17 cellular contexts compared by ENCODE assay signal in the genomic region with DNA sequence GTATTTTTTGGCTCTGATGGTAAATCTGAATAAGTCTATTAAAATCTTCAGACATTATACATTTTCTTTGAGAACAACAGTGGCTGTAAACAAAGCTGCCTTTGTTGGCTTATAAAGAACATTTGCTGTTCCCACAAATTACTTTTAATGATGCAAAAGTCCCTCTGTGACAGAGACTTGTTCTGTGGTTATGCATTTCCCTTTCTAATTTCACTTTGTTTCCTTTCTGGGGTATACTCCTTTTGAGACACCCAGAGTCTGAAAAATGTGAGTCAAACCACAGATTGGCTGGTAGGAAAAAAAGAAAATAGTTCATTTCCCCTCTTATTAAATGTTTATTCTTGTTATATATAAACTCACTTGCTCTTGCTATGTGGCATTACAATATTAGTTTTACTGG.
DNase-seq lines count a peak whose midpoint lies in the region; ATAC-seq and TF ChIP-seq lines count a peak whose summit lies in the region.
"Had no signal": no experiment of that assay in that cellular context is flagged by ENCODE, and none has a peak within 500 bp of the region (broad histone marks: within the 10 kb centered on the region; RNA-seq: fewer than 3 reads in every experiment).

No MANE protein-coding gene starts in this region.

- H3K9me2 ChIP-seq in MM.1S (replicated peaks; ENCODE audit: insufficient read depth, low read length), result no peaks in the 10 kb centered on the region

- no peak overlapping the region for H3K4me3 Mint-ChIP-seq in stimulated activated effector memory CD8-positive, alpha-beta T cell treated with anti-CD3 and anti-CD28 coated beads, Interleukin-12 subunit alpha, Interleukin-12 subunit beta, amount 100 ng/mL, for 72 hours
- H3K4me3 Mint-ChIP-seq: B cell; CD14-positive monocyte; CD8-positive, alpha-beta T cell; HFFc6 had no signal

- no peak overlapping the region for H3K9ac ChIP-seq in BLaER1 treated with 17β-estradiol and CSF1 and Interleukin-3, amounts not matched to agents 10 nM and 100 nM
- no peak overlapping the region for H3K9ac ChIP-seq in MM.1S (ENCODE audit: low read length)

- H3K4me2 ChIP-seq in BLaER1 treated with 17β-estradiol and CSF1 and Interleukin-3, amounts not matched to agents 10 nM and 100 nM, result peak overlapping the region in 10 of 11 experiments; percentile 11 to 50 (median 30); a peak in 17 of 22 replicates
- H3K4me2 ChIP-seq in MM.1S (ENCODE audit: low read depth, low read length), result no peak overlapping the region

- 0 out of 22 replicates have a peak, but pooled peaks cover 0 to 4% (median 0%) of the 10 kb centered on the region in 11 experiments for H3K27me3 ChIP-seq in BLaER1 treated with 17β-estradiol and CSF1 and Interleukin-3, amounts not matched to agents 10 nM and 100 nM
- H3K27me3 ChIP-seq in MM.1S (replicated peaks; ENCODE audit: insufficient read depth, low read length), result no peaks in the 10 kb centered on the region

- H3K79me2 ChIP-seq in MM.1S (ENCODE audit: low read length), result no peaks in the 10 kb centered on the region

- no peaks in the 10 kb centered on the region for H3F3A ChIP-seq in MM.1S (ENCODE audit: insufficient read depth, low read length)

- no peaks in the 10 kb centered on the region for H3K36me3 ChIP-seq in BLaER1 treated with 17β-estradiol and CSF1 and Interleukin-3, amounts not matched to agents 10 nM and 100 nM
- no peaks in the 10 kb centered on the region for H3K36me3 ChIP-seq in MM.1S (replicated peaks; ENCODE audit: insufficient read depth, low read length)

- H3K4me1 Mint-ChIP-seq in stimulated activated effector memory CD8-positive, alpha-beta T cell treated with anti-CD3 and anti-CD28 coated beads, Interleukin-12 subunit alpha, Interleukin-12 subunit beta, amount 100 ng/mL, for 72 hours, result no peaks in the 10 kb centered on the region
- H3K4me1 Mint-ChIP-seq: B cell, CD14-positive monocyte had no signal

- peak; percentile 54 for DNase-seq in MM.1S
- DNase-seq in astrocyte of the hippocampus (ENCODE audit: low read depth, low spot score), result peak; percentile 37
- peak; percentile 35 for DNase-seq in foreskin melanocyte
- no peak for DNase-seq in midbrain (lab: John Stamatoyannopoulos, UW)
- no peak for DNase-seq in stimulated activated effector memory CD8-positive, alpha-beta T cell treated with anti-CD3 and anti-CD28 coated beads, Interleukin-12 subunit alpha, Interleukin-12 subunit beta, amount 100 ng/mL, for 72 hours (ENCODE audit: low spot score in 2 of 2)
- DNase-seq: CD8-positive, alpha-beta T cell; COR-L47; DMS53; GF-D8; HCEC 1CT; HFFc6; IMR-90 had no signal

- H4K20me1 ChIP-seq in BLaER1 treated with 17β-estradiol and CSF1 and Interleukin-3, amounts not matched to agents 10 nM and 100 nM, result no peaks in the 10 kb centered on the region
- no peaks in the 10 kb centered on the region for H4K20me1 ChIP-seq in MM.1S (ENCODE audit: insufficient read depth, low read length)

- peaks cover 0 to 7% (median 0%) of the 10 kb centered on the region in 11 experiments; a peak in 4 of 22 replicates for H3K9me3 ChIP-seq in BLaER1 treated with 17β-estradiol and CSF1 and Interleukin-3, amounts not matched to agents 10 nM and 100 nM (replicated peaks in 1 of 11)
- no peaks in the 10 kb centered on the region for H3K9me3 ChIP-seq in MM.1S (replicated peaks; ENCODE audit: insufficient read depth, low read length)

- H3K27ac ChIP-seq in BLaER1 treated with 17β-estradiol and CSF1 and Interleukin-3, amounts not matched to agents 10 nM and 100 nM, result no peak overlapping the region
- no peak overlapping the region for H3K27ac ChIP-seq in MM.1S (ENCODE audit: low read length)

- no peak overlapping the region for H3K27ac Mint-ChIP-seq in stimulated activated effector memory CD8-positive, alpha-beta T cell treated with anti-CD3 and anti-CD28 coated beads, Interleukin-12 subunit alpha, Interleukin-12 subunit beta, amount 100 ng/mL, for 72 hours
- H3K27ac Mint-ChIP-seq: B cell; CD14-positive monocyte; CD8-positive, alpha-beta T cell; HFFc6 had no signal

- H3K9me3 Mint-ChIP-seq in stimulated activated effector memory CD8-positive, alpha-beta T cell treated with anti-CD3 and anti-CD28 coated beads, Interleukin-12 subunit alpha, Interleukin-12 subunit beta, amount 100 ng/mL, for 72 hours, result peaks cover 7% of the 10 kb centered on the region

- no peak for ATAC-seq in HG03025 (IDR thresholded peaks at IDR 0.05; ENCODE audit: low FRiP score, unreplicated experiment)
- no peak for ATAC-seq in stimulated activated effector memory CD8-positive, alpha-beta T cell treated with anti-CD3 and anti-CD28 coated beads, Interleukin-12 subunit alpha, Interleukin-12 subunit beta, amount 100 ng/mL, for 72 hours
- no peak for ATAC-seq in HG03354 (IDR thresholded peaks at IDR 0.05; ENCODE audit: poor library complexity, severe bottlenecking, unreplicated experiment)
- ATAC-seq: CD8-positive, alpha-beta T cell had no signal

- no peak overlapping the region; a peak in 1 of 20 replicates for H3K4me3 ChIP-seq in BLaER1 treated with 17β-estradiol and CSF1 and Interleukin-3, amounts not matched to agents 10 nM and 100 nM
- no peak overlapping the region for H3K4me3 ChIP-seq in MM.1S (ENCODE audit: low read length)

- H3K4me1 ChIP-seq in BLaER1 treated with 17β-estradiol and CSF1 and Interleukin-3, amounts not matched to agents 10 nM and 100 nM, result peaks cover 0 to 16% (median 9%) of the 10 kb centered on the region in 10 experiments; a peak in 18 of 20 replicates
- no peaks in the 10 kb centered on the region for H3K4me1 ChIP-seq in MM.1S (ENCODE audit: low read length)

- H2AFZ ChIP-seq in MM.1S (ENCODE audit: low read length), result no peak overlapping the region

- no peak for TF ChIP-seq CTCF in MM.1S (IDR thresholded peaks at IDR 0.05; ENCODE audit: low read length)

- no peaks in the 10 kb centered on the region for H3K36me3 Mint-ChIP-seq in stimulated activated effector memory CD8-positive, alpha-beta T cell treated with anti-CD3 and anti-CD28 coated beads, Interleukin-12 subunit alpha, Interleukin-12 subunit beta, amount 100 ng/mL, for 72 hours
- H3K36me3 Mint-ChIP-seq: CD14-positive monocyte; CD8-positive, alpha-beta T cell had no signal

Comparison
In these comparisons a context has a peak if more than half of its experiments do, and no peak if none do; other contexts are left out.
1. DNase-seq: peak in MM.1S (single experiment), astrocyte of the hippocampus (single experiment) and foreskin melanocyte (single experiment); none in midbrain (single experiment) and stimulated activated effector memory CD8-positive, alpha-beta T cell treated with anti-CD3 and anti-CD28 coated beads, Interleukin-12 subunit alpha, Interleukin-12 subunit beta, amount 100 ng/mL, for 72 hours (0 of 2).